In genomic region chrX:25721564-25721963, GRCh38 we compare ENCODE assay signal across 9 cellular contexts.
DNase-seq lines count a peak whose midpoint lies in the region; ATAC-seq and TF ChIP-seq lines count a peak whose summit lies in the region.
"Had no signal": no experiment of that assay in that cellular context is flagged by ENCODE, and none has a peak within 500 bp of the region (broad histone marks: within the 10 kb centered on the region; RNA-seq: fewer than 3 reads in every experiment).

No MANE protein-coding gene starts in this region.

- no peak overlapping the region for H4K5ac ChIP-seq in mesendoderm (ENCODE audit: low read length)

- no peak overlapping the region for H2BK15ac ChIP-seq in mesendoderm (replicated peaks; ENCODE audit: low read depth)

- H3K9me3 Mint-ChIP-seq in activated CD4-positive, alpha-beta memory T cell treated with anti-CD3 and anti-CD28 coated beads for 36 hours = no peaks in the 10 kb centered on the region

- H3K27me3 Mint-ChIP-seq in activated CD4-positive, alpha-beta memory T cell treated with anti-CD3 and anti-CD28 coated beads for 36 hours = no peaks in the 10 kb centered on the region

- H3K18ac ChIP-seq in mesendoderm (ENCODE audit: low read length) = no peak overlapping the region

- no peak overlapping the region for H2AFZ ChIP-seq in DND-41 (ENCODE audit: low read depth, low read length)

- intact Hi-C loops in activated CD4-positive, alpha-beta memory T cell treated with anti-CD3 and anti-CD28 coated beads for 36 hours (cut with micrococcal nuclease) = no loop called here

- WGBS in mesendoderm (ENCODE audit: extremely low coverage, insufficient coverage, low lambda C conversion rate) = no CpG with 5 or more reads among the region's 2 CpGs

- no peak overlapping the region for H3K9ac ChIP-seq in DND-41 (ENCODE audit: low read depth, low read length)
- no peak overlapping the region for H3K9ac ChIP-seq in mesendoderm (ENCODE audit: low read length)

- H3K79me2 ChIP-seq in DND-41 (ENCODE audit: insufficient read depth, low read length) (no peaks in the 10 kb centered on the region), mesendoderm (ENCODE audit: control insufficient read depth, insufficient read depth, low read length) (no peaks in the 10 kb centered on the region)

- H3K23ac ChIP-seq in mesendoderm (ENCODE audit: low read length) = no peak overlapping the region

- H3K79me1 ChIP-seq in mesendoderm (ENCODE audit: low read length) = no peaks in the 10 kb centered on the region

- H4K20me1 ChIP-seq in DND-41 (ENCODE audit: insufficient read depth, low read length) = no peaks in the 10 kb centered on the region

- POLR2A ChIA-PET in activated CD4-positive, alpha-beta memory T cell treated with anti-CD3 and anti-CD28 coated beads for 36 hours (lab: Charles Lee) = no interaction called here

- H3K36me3 Mint-ChIP-seq in activated CD4-positive, alpha-beta memory T cell treated with anti-CD3 and anti-CD28 coated beads for 36 hours = no peaks in the 10 kb centered on the region

- DNase-seq in DND-41 = no peak
- peak; percentile 53 for DNase-seq in KBM-7
- DNase-seq in astrocyte of the hippocampus (ENCODE audit: low read depth, low spot score) = peak; percentile 26
- DNase-seq in mesendoderm = peak; percentile 4
- no peak for DNase-seq in SKM-1 (lab: John Stamatoyannopoulos, UW; ENCODE audit: unreplicated experiment)
- no peak for DNase-seq in activated CD4-positive, alpha-beta memory T cell treated with anti-CD3 and anti-CD28 coated beads for 36 hours
- DNase-seq: aorta, NCI-H187 treated with DMSO at 0.1 percent for 48 hours had no signal

- H3K4me1 ChIP-seq in DND-41 (ENCODE audit: insufficient read depth, low read length) = no peaks in the 10 kb centered on the region
- H3K4me1 ChIP-seq in mesendoderm (ENCODE audit: control insufficient read depth, low read depth, low read length) = no peaks in the 10 kb centered on the region

- no peak overlapping the region for H2AK5ac ChIP-seq in mesendoderm (ENCODE audit: low read length)

- H3K56ac ChIP-seq in mesendoderm (ENCODE audit: low read length) = no peak overlapping the region

- CTCF ChIA-PET in activated CD4-positive, alpha-beta memory T cell treated with anti-CD3 and anti-CD28 coated beads for 36 hours (lab: Charles Lee) = no interaction called here

- no peak overlapping the region for H3K27ac Mint-ChIP-seq in activated CD4-positive, alpha-beta memory T cell treated with anti-CD3 and anti-CD28 coated beads for 36 hours

- H3K4me2 ChIP-seq in DND-41 (ENCODE audit: insufficient read depth, low read length) (no peak overlapping the region), mesendoderm (ENCODE audit: low read length) (no peak overlapping the region)

- in situ Hi-C loops in KBM-7 (cut with MboI; ENCODE audit: low pct_unique_long_range_greater_than_20kb, low sequenced_read_pairs) = no loop called here

- peak; percentile 44 for TF ChIP-seq CTCF in DND-41 (IDR thresholded peaks at IDR 0.05; ENCODE audit: borderline replicate concordance, extremely low read depth, low read length, poor library complexity, severe bottlenecking)

- H4K8ac ChIP-seq in mesendoderm (ENCODE audit: low read depth, low read length) = no peak overlapping the region

- no peaks in the 10 kb centered on the region for H3K4me1 Mint-ChIP-seq in activated CD4-positive, alpha-beta memory T cell treated with anti-CD3 and anti-CD28 coated beads for 36 hours (ENCODE audit: low read depth)

- ATAC-seq in DND-41 (ENCODE audit: insufficient read depth, low read depth) (no peak), HG03280 (IDR thresholded peaks at IDR 0.05; ENCODE audit: unreplicated experiment) (no peak)

- H2BK5ac ChIP-seq in mesendoderm (ENCODE audit: low read length) = no peak overlapping the region

- H3K9me3 ChIP-seq in DND-41 (ENCODE audit: insufficient read depth, low read length, severe bottlenecking) = no peaks in the 10 kb centered on the region

- H3K36me3 ChIP-seq in DND-41 (ENCODE audit: insufficient read depth, low read length) = no peaks in the 10 kb centered on the region
- no peaks in the 10 kb centered on the region for H3K36me3 ChIP-seq in mesendoderm (ENCODE audit: control insufficient read depth, insufficient read depth, low read length)

- H3K27ac ChIP-seq in DND-41 (ENCODE audit: low read length) = no peak overlapping the region
- H3K27ac ChIP-seq in mesendoderm (ENCODE audit: low read depth, low read length) = no peak overlapping the region

- no peak overlapping the region for H3K4me3 Mint-ChIP-seq in activated CD4-positive, alpha-beta memory T cell treated with anti-CD3 and anti-CD28 coated beads for 36 hours

- H3K4me3 ChIP-seq in DND-41 (ENCODE audit: low read depth in 1 of 2, low read length in 2 of 2) (no peak overlapping the region), mesendoderm (ENCODE audit: low read length) (no peak overlapping the region)

- H3K27me3 ChIP-seq in DND-41 (ENCODE audit: insufficient read depth, low read length, poor library complexity) (no peaks in the 10 kb centered on the region), mesendoderm (ENCODE audit: insufficient read depth, low read length, poor library complexity) (no peaks in the 10 kb centered on the region)

- H3K4ac ChIP-seq in mesendoderm (ENCODE audit: low read depth, low read length) = no peak overlapping the region

- no peak overlapping the region for H2BK120ac ChIP-seq in mesendoderm (ENCODE audit: low read depth, low read length)

Comparison
In these comparisons a context has a peak if more than half of its experiments do, and no peak if none do; other contexts are left out.
1. DNase-seq: peak in KBM-7 (single experiment), astrocyte of the hippocampus (single experiment) and mesendoderm (single experiment); none in DND-41 (single experiment), SKM-1 (single experiment) and activated CD4-positive, alpha-beta memory T cell treated with anti-CD3 and anti-CD28 coated beads for 36 hours (single experiment).